In the genomic region with DNA sequence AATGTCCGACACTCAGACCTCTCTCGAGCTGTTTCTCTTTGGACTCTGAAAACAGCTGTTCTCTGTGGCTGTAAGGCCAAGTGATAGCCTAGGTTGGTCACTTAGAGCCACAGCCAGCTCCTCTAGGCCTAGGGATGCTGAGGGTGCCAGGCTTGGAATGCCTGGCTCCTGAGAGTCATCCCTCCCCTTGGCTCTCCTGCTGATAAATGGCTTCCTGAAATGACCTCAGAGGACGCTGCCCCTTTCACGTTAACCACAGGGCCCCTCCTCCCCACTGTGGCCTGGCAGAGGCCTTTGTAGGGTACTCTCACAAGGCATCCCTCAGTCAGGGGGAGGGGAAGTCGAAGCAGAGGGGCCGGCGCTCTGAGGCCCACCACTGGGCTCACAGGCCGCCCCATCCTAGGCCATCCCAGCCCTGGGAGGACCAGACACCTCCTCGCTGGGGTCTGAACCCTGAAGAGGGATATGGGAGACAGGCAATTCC, we compare ENCODE assay signal across 10 cellular contexts. TPM values are rescaled to one million over a fixed set of nuclear protein-coding genes. Genes with fewer than 3 reads are reported as not detected.
DNase-seq lines count a peak whose midpoint lies in the region; ATAC-seq and TF ChIP-seq lines count a peak whose summit lies in the region.
"Had no signal": no experiment of that assay in that cellular context is flagged by ENCODE, and none has a peak within 500 bp of the region (broad histone marks: within the 10 kb centered on the region; RNA-seq: fewer than 3 reads in every experiment).

No MANE protein-coding gene starts in this region.

- H3F3A ChIP-seq in PC-3 (ENCODE audit: low read length, unreplicated experiment) = no peaks in the 10 kb centered on the region

- intact Hi-C loops in PC-3 (cut with micrococcal nuclease) = loop anchor here (2.0 kb wide), 1 partner anchor 15 kb away; no protein-coding TSS in a partner anchor

- H2AFZ ChIP-seq in parathyroid adenoma (no peak overlapping the region), PC-3 (ENCODE audit: low read length) (no peak overlapping the region)

- H3K4me3 ChIP-seq in parathyroid adenoma (ENCODE audit: low read depth, low read length) (no peak overlapping the region), PC-3 (ENCODE audit: low read length) (no peak overlapping the region)
- H3K4me3 ChIP-seq: BLaER1 treated with 17β-estradiol and CSF1 and Interleukin-3, amounts not matched to agents 10 nM and 100 nM had no signal

- peak overlapping the region; percentile 90 for H3K27ac ChIP-seq in RWPE1
- H3K27ac ChIP-seq in parathyroid adenoma = peak overlapping the region; percentile 79
- H3K27ac ChIP-seq in PC-3 (ENCODE audit: low read length) = no peak overlapping the region

- H3K79me2 ChIP-seq in parathyroid adenoma = no peaks in the 10 kb centered on the region
- no peaks in the 10 kb centered on the region for H3K79me2 ChIP-seq in PC-3 (ENCODE audit: low read length)

- H3K4me1 ChIP-seq in parathyroid adenoma (peaks cover 8% of the 10 kb centered on the region), PC-3 (ENCODE audit: insufficient read depth, low read length) (peaks cover 11% of the 10 kb centered on the region)

- no peaks in the 10 kb centered on the region for H3K27me3 ChIP-seq in parathyroid adenoma (ENCODE audit: control insufficient read depth, insufficient read depth, low read length)
- no peaks in the 10 kb centered on the region for H3K27me3 ChIP-seq in PC-3 (ENCODE audit: low read length)
- H3K27me3 ChIP-seq: BLaER1 treated with 17β-estradiol and CSF1 and Interleukin-3, amounts not matched to agents 10 nM and 100 nM had no signal

- H3K9me2 ChIP-seq in PC-3 (replicated peaks; ENCODE audit: low read length) = no peaks in the 10 kb centered on the region

- H3K9ac ChIP-seq in parathyroid adenoma (no peak overlapping the region), PC-3 (ENCODE audit: low read length) (no peak overlapping the region)

- no peak for TF ChIP-seq CTCF in RWPE1 (conservative IDR thresholded peaks at IDR 0.05; ENCODE audit: low read depth)
- no peak for TF ChIP-seq CTCF in parathyroid adenoma (IDR thresholded peaks at IDR 0.05)
- TF ChIP-seq CTCF in PC-3 (conservative IDR thresholded peaks at IDR 0.05; ENCODE audit: low read depth, low read length) = no peak

- ATAC-seq in esophagus mucosa (peak; percentile 24), PC-3 (no peak; the same call in 1 of the 2 replicates), HG02571 (IDR thresholded peaks at IDR 0.05; ENCODE audit: unreplicated experiment) (no peak)

- H3K4me2 ChIP-seq in parathyroid adenoma (ENCODE audit: low read length) (no peak overlapping the region), PC-3 (ENCODE audit: low read length) (no peak overlapping the region)

- H4K20me1 ChIP-seq in PC-3 (ENCODE audit: low read length) = no peaks in the 10 kb centered on the region

- CTCF ChIA-PET in RWPE1 (lab: Yijun Ruan, JAX) (interaction anchor here (0.6 kb wide), 1 partner anchor 1251 kb away, joined by 5 read pairs; no protein-coding TSS in a partner anchor), PC-3 (lab: Charles Lee) (no interaction called here)

- no TSS peak for BruUV-seq in PC-3 (replicated peaks; lab: Mats Ljungman, UMichigan)

- DNase-seq in AG08395 (ENCODE audit: low spot score) (peak; percentile 49), RWPE1 (ENCODE audit: low spot score) (no peak), PC-3 (no peak), NCI-H1048 (lab: John Stamatoyannopoulos, UW) (no peak)
- DNase-seq in activated effector memory CD4-positive, alpha-beta T cell treated with anti-CD3 and anti-CD28 coated beads, Interleukin-2, amount 50 U/mL, for 16 hours = no peak
- DNase-seq: effector CD4-positive, alpha-beta T cell had no signal

- no peaks in the 10 kb centered on the region for H3K36me3 ChIP-seq in parathyroid adenoma (ENCODE audit: control insufficient read depth, insufficient read depth, low read length)
- no peaks in the 10 kb centered on the region for H3K36me3 ChIP-seq in PC-3 (ENCODE audit: low read depth, low read length)

- POLR2A ChIA-PET in RWPE1 (lab: Yijun Ruan, JAX; ENCODE audit: low non-redundant PET) = no interaction called here
- POLR2A ChIA-PET in PC-3 (lab: Charles Lee; ENCODE audit: unreplicated experiment) = no interaction called here

- H3K9me3 ChIP-seq in parathyroid adenoma (ENCODE audit: control insufficient read depth, low read length) (no peaks in the 10 kb centered on the region), PC-3 (ENCODE audit: low read length) (no peaks in the 10 kb centered on the region)
- H3K9me3 ChIP-seq: BLaER1 treated with 17β-estradiol and CSF1 and Interleukin-3, amounts not matched to agents 10 nM and 100 nM had no signal

RNA-seq across cellular contexts. Expression of a gene that starts 51.0 kb away (rescaled TPM):
- 18.9 TPM for total RNA-seq in esophagus mucosa
- 11.2 and 19.2 TPM in 2 replicates for total RNA-seq in PC-3 (2014; rRNA removed)
